In the genomic region with DNA sequence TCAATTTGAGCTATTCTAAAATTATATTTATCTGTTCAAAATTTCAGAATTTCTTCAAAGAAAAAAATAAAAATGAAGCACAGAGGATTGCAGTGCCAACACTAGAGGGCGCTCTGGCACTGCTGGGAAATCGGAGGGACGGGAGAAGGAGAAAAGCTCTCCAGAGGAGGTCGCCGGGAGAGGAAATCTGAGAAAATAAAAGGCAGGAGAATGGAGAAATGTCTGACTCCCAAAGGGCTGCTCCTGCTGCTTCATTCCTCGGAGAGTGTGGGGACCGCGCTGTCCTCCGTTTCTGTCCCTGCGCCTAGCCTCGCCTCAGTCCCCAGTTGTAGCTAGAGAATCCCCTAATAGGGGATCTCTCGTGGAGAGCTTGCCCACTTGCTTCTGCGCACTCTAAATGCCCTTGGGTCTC, we compare ENCODE assay signal across 8 cellular contexts. TPM values are rescaled to one million over a fixed set of nuclear protein-coding genes. Genes with fewer than 3 reads are reported as not detected.
DNase-seq lines count a peak whose midpoint lies in the region; ATAC-seq and TF ChIP-seq lines count a peak whose summit lies in the region.

No MANE protein-coding gene starts in this region.

- H3K9me3 Mint-ChIP-seq in memory B cell = no peaks in the 10 kb centered on the region

- H3K4me3 ChIP-seq in A673 (ENCODE audit: low read depth, low read length, poor library complexity, severe bottlenecking) (peak overlapping the region; percentile 26), GM12875 (ENCODE audit: low read depth, low read length) (peak overlapping the region; percentile 13)

- DNase-seq in A673 (ENCODE audit: low spot score) (peak; percentile 75), NCI-H2227 treated with DMSO at 0.1 percent for 48 hours (lab: John Stamatoyannopoulos, UW) (peak; percentile 65), memory B cell (ENCODE audit: low spot score in 2 of 2) (peak; percentile 12 to 37)
- DNase-seq in activated CD4-positive, alpha-beta T cell treated with anti-CD3 and anti-CD28 coated beads, Interleukin-2, amount 50 U/mL, for 1 hour = peak; percentile 46
- DNase-seq in effector CD8-positive, alpha-beta T cell (lab: John Stamatoyannopoulos, UW) = peak; percentile 12
- peak; percentile 25 for DNase-seq in stimulated activated CD8-positive, alpha-beta memory T cell treated with anti-CD3 and anti-CD28 coated beads, Interleukin-15, amount 100 ng/mL, for 1 hour (ENCODE audit: low read depth)

- H3K4me1 ChIP-seq in A673 (ENCODE audit: insufficient read depth, low read length, poor library complexity, severe bottlenecking) = peaks cover 10% of the 10 kb centered on the region

- no peaks in the 10 kb centered on the region for H3K9me3 ChIP-seq in A673 (ENCODE audit: low read depth, low read length, poor library complexity, severe bottlenecking)

- BruUV-seq in A673 (replicated peaks; lab: Mats Ljungman, UMichigan) = no TSS peak

- peaks cover 11% of the 10 kb centered on the region for H3K27me3 Mint-ChIP-seq in memory B cell

- CTCF ChIA-PET in A673 (lab: Charles Lee) = interaction anchor here (0.5 to 1.6 kb wide), 12 partner anchors 8 to 1213 kb away, joined by 3 to 70 read pairs (median 5); a partner anchor contains a TSS

- H3K36me3 Mint-ChIP-seq in memory B cell = no peaks in the 10 kb centered on the region

- no peak overlapping the region for H3K27ac ChIP-seq in A673 (ENCODE audit: low read depth, low read length, poor library complexity, severe bottlenecking)

- H3K27me3 ChIP-seq in A673 (replicated peaks; ENCODE audit: insufficient read depth, low read depth, low read length, poor library complexity) = no peaks in the 10 kb centered on the region

- H3K4me3 Mint-ChIP-seq in memory B cell = peak overlapping the region; percentile 71

- no peak overlapping the region for H3K27ac Mint-ChIP-seq in memory B cell

- H3K36me3 ChIP-seq in A673 (ENCODE audit: insufficient read depth, low read length, poor library complexity, severe bottlenecking) = no peaks in the 10 kb centered on the region

- POLR2A ChIA-PET in A673 (lab: Charles Lee; ENCODE audit: low non-redundant PET) = no interaction called here

- peaks cover 10% of the 10 kb centered on the region for H3K4me1 Mint-ChIP-seq in memory B cell

- intact Hi-C loops in A673 (cut with micrococcal nuclease; ENCODE audit: unreplicated experiment) = loop anchor here (1.0 to 10.0 kb wide), 3 partner anchors 108 to 1058 kb away; no protein-coding TSS in a partner anchor

- ATAC-seq in memory B cell (ENCODE audit: low read depth) (no peak), HG02981 (IDR thresholded peaks at IDR 0.05; ENCODE audit: unreplicated experiment) (no peak)

- TF ChIP-seq CTCF in A673 (conservative IDR thresholded peaks at IDR 0.05; ENCODE audit: low read depth, low read length) (peak; percentile 98), GM12875 (IDR thresholded peaks at IDR 0.05; ENCODE audit: borderline replicate concordance, insufficient read depth, low read depth, low read length) (peak; percentile 79)

RNA-seq across cellular contexts. Expression of a gene that starts 40.0 kb away (rescaled TPM):
- 16.8 and 17.7 TPM in 2 replicates for total RNA-seq in A673 (2021)

RNA-seq across cellular contexts. Expression of a gene that starts 44.4 kb away (rescaled TPM):
- total RNA-seq in A673 (2021) = 0.15 and 0.59 TPM in 2 replicates

RNA-seq across cellular contexts. Expression of a gene that starts 44.5 kb away (rescaled TPM):
- total RNA-seq in A673 (2021) = 0.19 and 0.50 TPM in 2 replicates

Comparison
In these comparisons a context has a peak if more than half of its experiments do, and no peak if none do; other contexts are left out.
1. DNase-seq: peak in every context shown above with its lines; median percentile 75 in A673; 65 in NCI-H2227 treated with DMSO at 0.1 percent for 48 hours; 46 in activated CD4-positive, alpha-beta T cell treated with anti-CD3 and anti-CD28 coated beads, Interleukin-2, amount 50 U/mL, for 1 hour; 25 in stimulated activated CD8-positive, alpha-beta memory T cell treated with anti-CD3 and anti-CD28 coated beads, Interleukin-15, amount 100 ng/mL, for 1 hour; 24 in memory B cell; 12 in effector CD8-positive, alpha-beta T cell.